9 cellular contexts compared by ENCODE assay signal in genomic region chr12:4526923-4527546, GRCh38. TPM values are rescaled to one million over a fixed set of nuclear protein-coding genes. Genes with fewer than 3 reads are reported as not detected.
DNase-seq lines count a peak whose midpoint lies in the region; ATAC-seq, FAIRE-seq and TF ChIP-seq lines count a peak whose summit lies in the region.
"Had no signal": no experiment of that assay in that cellular context is flagged by ENCODE, and none has a peak within 500 bp of the region (broad histone marks: within the 10 kb centered on the region; RNA-seq: fewer than 3 reads in every experiment).

No MANE protein-coding gene starts in this region.

- H3K9me3 Mint-ChIP-seq in endothelial cell (ENCODE audit: unreplicated experiment) = no peaks in the 10 kb centered on the region
- H3K9me3 Mint-ChIP-seq: stimulated activated naive CD8-positive, alpha-beta T cell treated with anti-CD3 and anti-CD28 coated beads, Interleukin-15, amount 100 ng/mL, for 72 hours had no signal

- no peaks in the 10 kb centered on the region for H3K9me3 ChIP-seq in small intestine (ENCODE audit: control insufficient read depth, low read depth)

- no peak for ATAC-seq in HG03159 (IDR thresholded peaks at IDR 0.05; ENCODE audit: unreplicated experiment)
- ATAC-seq: stimulated activated naive CD8-positive, alpha-beta T cell treated with anti-CD3 and anti-CD28 coated beads, Interleukin-15, amount 100 ng/mL, for 72 hours had no signal

- peak; percentile 92 for TF ChIP-seq CTCF in endothelial cell (IDR thresholded peaks at IDR 0.05; ENCODE audit: unreplicated experiment)

- peaks cover 11% of the 10 kb centered on the region for H3K36me3 Mint-ChIP-seq in endothelial cell (ENCODE audit: low read depth, unreplicated experiment)

- no peaks in the 10 kb centered on the region for H3K4me1 ChIP-seq in small intestine (ENCODE audit: control insufficient read depth in 2 of 2, insufficient read depth in 1 of 2, low read depth in 1 of 2, low read length in 1 of 2)

- DNase-seq in NCI-H2171 treated with DMSO at 0.1 percent for 48 hours (lab: John Stamatoyannopoulos, UW) (peak; percentile 40), NCI-H2171 (lab: John Stamatoyannopoulos, UW) (no peak), NCI-H69 (lab: John Stamatoyannopoulos, UW) (peak; percentile 30), endothelial cell (ENCODE audit: low spot score) (no peak), small intestine (peak; percentile 20)
- DNase-seq in activated CD4-positive, alpha-beta T cell treated with anti-CD3 and anti-CD28 coated beads, Interleukin-2, amount 50 U/mL, for 48 hours = no peak
- DNase-seq in activated CD4-positive, alpha-beta T cell treated with anti-CD3 and anti-CD28 coated beads, Interleukin-2, amount 50 U/mL, for 4 hours = no peak
- DNase-seq: stimulated activated naive CD8-positive, alpha-beta T cell treated with anti-CD3 and anti-CD28 coated beads, Interleukin-15, amount 100 ng/mL, for 72 hours had no signal

- peaks cover 0 to 5% of the 10 kb centered on the region in 2 donors for H3K36me3 ChIP-seq in small intestine (ENCODE audit: control insufficient read depth in 2 of 2, insufficient read depth in 2 of 2, low read length in 2 of 2)

- no peak overlapping the region for H3K4me3 Mint-ChIP-seq in endothelial cell (ENCODE audit: unreplicated experiment)
- H3K4me3 Mint-ChIP-seq: stimulated activated naive CD8-positive, alpha-beta T cell treated with anti-CD3 and anti-CD28 coated beads, Interleukin-15, amount 100 ng/mL, for 72 hours had no signal

- whole genome bisulfite sequencing in small intestine, 3 donors = 95 to 99% (median 96%) methylated on average over 2 of the region's 2 CpGs

- FAIRE-seq in small intestine (lab: Jason Lieb, UNC) = peak; percentile 97

- no peaks in the 10 kb centered on the region for H3K4me1 Mint-ChIP-seq in endothelial cell (ENCODE audit: unreplicated experiment)
- H3K4me1 Mint-ChIP-seq: stimulated activated naive CD8-positive, alpha-beta T cell treated with anti-CD3 and anti-CD28 coated beads, Interleukin-15, amount 100 ng/mL, for 72 hours had no signal

- no peak overlapping the region for H3K4me3 ChIP-seq in small intestine (ENCODE audit: low read depth in 1 of 2, low read length in 2 of 2)

- no peak overlapping the region for H3K27ac Mint-ChIP-seq in endothelial cell (ENCODE audit: unreplicated experiment)
- H3K27ac Mint-ChIP-seq: stimulated activated naive CD8-positive, alpha-beta T cell treated with anti-CD3 and anti-CD28 coated beads, Interleukin-15, amount 100 ng/mL, for 72 hours had no signal

- no peak overlapping the region for H3K27ac ChIP-seq in small intestine (ENCODE audit: low read depth in 1 of 2, low read length in 1 of 2)

- no peaks in the 10 kb centered on the region for H3K27me3 ChIP-seq in small intestine (ENCODE audit: control insufficient read depth in 2 of 2, insufficient read depth in 2 of 2, low read length in 2 of 2)

- H3K27me3 Mint-ChIP-seq in endothelial cell (ENCODE audit: unreplicated experiment) = no peaks in the 10 kb centered on the region
- H3K27me3 Mint-ChIP-seq: stimulated activated naive CD8-positive, alpha-beta T cell treated with anti-CD3 and anti-CD28 coated beads, Interleukin-15, amount 100 ng/mL, for 72 hours had no signal

RNA-seq across cellular contexts. Expression of gene RAD51AP1, which starts 11.7 kb away (rescaled TPM):
- 12.5 TPM for total RNA-seq in endothelial cell (ENCODE audit: unreplicated experiment)
- 10 to 100 TPM in 1 of 3 donors, 1 to 10 TPM in 2; 1.4 to 11.9 (median 1.6) TPM for polyA plus RNA-seq in small intestine

RNA-seq across cellular contexts. Expression of gene DYRK4, which starts 35.0 kb away (rescaled TPM):
- 188 TPM for total RNA-seq in endothelial cell (ENCODE audit: unreplicated experiment)
- 10 to 100 TPM; 23.7 to 28.9 (median 28.9) TPM for polyA plus RNA-seq in small intestine

Comparison
In these comparisons a context has a peak if more than half of its experiments do, and no peak if none do; other contexts are left out.
1. DNase-seq: peak in NCI-H2171 treated with DMSO at 0.1 percent for 48 hours (single experiment), NCI-H69 (single experiment) and small intestine (single experiment); none in NCI-H2171 (single experiment), endothelial cell (single experiment), activated CD4-positive, alpha-beta T cell treated with anti-CD3 and anti-CD28 coated beads, Interleukin-2, amount 50 U/mL, for 48 hours (0 of 2) and activated CD4-positive, alpha-beta T cell treated with anti-CD3 and anti-CD28 coated beads, Interleukin-2, amount 50 U/mL, for 4 hours (0 of 2).